ENCODE assay signal across 9 cellular contexts in genomic region chr18:5894613-5895299, GRCh38. TPM values are rescaled to one million over a fixed set of nuclear protein-coding genes. Genes with fewer than 3 reads are reported as not detected.
DNase-seq lines count a peak whose midpoint lies in the region; ATAC-seq and TF ChIP-seq lines count a peak whose summit lies in the region.
"Had no signal": no experiment of that assay in that cellular context is flagged by ENCODE, and none has a peak within 500 bp of the region (broad histone marks: within the 10 kb centered on the region; RNA-seq: fewer than 3 reads in every experiment).

No MANE protein-coding gene starts in this region.

- H3K4me3 ChIP-seq in kidney epithelial cell (ENCODE audit: low read depth, low read length): peak overlapping the region; percentile 46
- H3K4me3 ChIP-seq in suprapubic skin: peak overlapping the region; percentile 56
- H3K4me3 ChIP-seq: BLaER1 treated with 17β-estradiol and CSF1 and Interleukin-3, amounts not matched to agents 10 nM and 100 nM had no signal

- no peaks in the 10 kb centered on the region for H3K9me3 Mint-ChIP-seq in activated naive CD8-positive, alpha-beta T cell treated with anti-CD3 and anti-CD28 coated beads for 36 hours
- H3K9me3 Mint-ChIP-seq in activated CD4-positive, alpha-beta memory T cell treated with anti-CD3 and anti-CD28 coated beads for 36 hours: no peaks in the 10 kb centered on the region

- peaks cover 5% of the 10 kb centered on the region for H3K4me1 Mint-ChIP-seq in activated naive CD8-positive, alpha-beta T cell treated with anti-CD3 and anti-CD28 coated beads for 36 hours
- peaks cover 9% of the 10 kb centered on the region for H3K4me1 Mint-ChIP-seq in activated CD4-positive, alpha-beta memory T cell treated with anti-CD3 and anti-CD28 coated beads for 36 hours (ENCODE audit: low read depth)

- peaks cover 80% of the 10 kb centered on the region for H3K27me3 Mint-ChIP-seq in activated naive CD8-positive, alpha-beta T cell treated with anti-CD3 and anti-CD28 coated beads for 36 hours
- peaks cover 57% of the 10 kb centered on the region for H3K27me3 Mint-ChIP-seq in activated CD4-positive, alpha-beta memory T cell treated with anti-CD3 and anti-CD28 coated beads for 36 hours

- WGBS in suprapubic skin: 2% methylated on average over 8 of the region's 56 CpGs

- DNase-seq in NCI-H2196 (lab: John Stamatoyannopoulos, UW; ENCODE audit: unreplicated experiment) (peak; percentile 19), NCI-H2196 treated with DMSO at 0.1 percent for 48 hours (lab: John Stamatoyannopoulos, UW; ENCODE audit: unreplicated experiment) (no peak), kidney epithelial cell (ENCODE audit: low read depth) (no peak), suprapubic skin (ENCODE audit: low spot score in 2 of 2) (no peak)
- no peak for DNase-seq in activated naive CD8-positive, alpha-beta T cell treated with anti-CD3 and anti-CD28 coated beads for 36 hours
- DNase-seq in activated CD4-positive, alpha-beta memory T cell treated with anti-CD3 and anti-CD28 coated beads for 36 hours: no peak

- peaks cover 38% of the 10 kb centered on the region for H3K4me1 ChIP-seq in suprapubic skin

- H3K4me3 Mint-ChIP-seq in activated naive CD8-positive, alpha-beta T cell treated with anti-CD3 and anti-CD28 coated beads for 36 hours: peak overlapping the region; percentile 22
- H3K4me3 Mint-ChIP-seq in activated CD4-positive, alpha-beta memory T cell treated with anti-CD3 and anti-CD28 coated beads for 36 hours: no peak overlapping the region

- POLR2A ChIA-PET in activated CD4-positive, alpha-beta memory T cell treated with anti-CD3 and anti-CD28 coated beads for 36 hours (lab: Charles Lee): no interaction called here

- peak overlapping the region; percentile 31 for H3K27ac ChIP-seq in suprapubic skin
- H3K27ac ChIP-seq: BLaER1 treated with 17β-estradiol and CSF1 and Interleukin-3, amounts not matched to agents 10 nM and 100 nM had no signal

- no peak for TF ChIP-seq CTCF in kidney epithelial cell (IDR thresholded peaks at IDR 0.05; ENCODE audit: insufficient read depth, low read length, poor library complexity, severe bottlenecking)
- no peak for TF ChIP-seq CTCF in suprapubic skin (IDR thresholded peaks at IDR 0.05)

- intact Hi-C loops in activated CD4-positive, alpha-beta memory T cell treated with anti-CD3 and anti-CD28 coated beads for 36 hours (cut with micrococcal nuclease): loop anchor here (10.0 kb wide), 2 partner anchors 270 to 600 kb away; partner anchors contain the start of gene ZBTB14

- peaks cover 28% of the 10 kb centered on the region for H3K27me3 ChIP-seq in kidney epithelial cell (ENCODE audit: control insufficient read depth, insufficient read depth, low read length)
- H3K27me3 ChIP-seq in suprapubic skin: peaks cover 78% of the 10 kb centered on the region
- H3K27me3 ChIP-seq: BLaER1 treated with 17β-estradiol and CSF1 and Interleukin-3, amounts not matched to agents 10 nM and 100 nM had no signal

- no peaks in the 10 kb centered on the region for H3K9me3 ChIP-seq in suprapubic skin

- H3K36me3 ChIP-seq in kidney epithelial cell (ENCODE audit: control insufficient read depth, insufficient read depth, low read length) (no peaks in the 10 kb centered on the region), suprapubic skin (no peaks in the 10 kb centered on the region)
- H3K36me3 ChIP-seq: BLaER1 treated with 17β-estradiol and CSF1 and Interleukin-3, amounts not matched to agents 10 nM and 100 nM had no signal

- no peak for TF ChIP-seq POLR2A in suprapubic skin (IDR thresholded peaks at IDR 0.05)

- TF ChIP-seq EP300 in suprapubic skin (IDR thresholded peaks at IDR 0.05): no peak

- CTCF ChIA-PET in activated CD4-positive, alpha-beta memory T cell treated with anti-CD3 and anti-CD28 coated beads for 36 hours (lab: Charles Lee): no interaction called here

- no peak overlapping the region for H3K27ac Mint-ChIP-seq in activated naive CD8-positive, alpha-beta T cell treated with anti-CD3 and anti-CD28 coated beads for 36 hours
- no peak overlapping the region for H3K27ac Mint-ChIP-seq in activated CD4-positive, alpha-beta memory T cell treated with anti-CD3 and anti-CD28 coated beads for 36 hours

- ATAC-seq in HG03520 (IDR thresholded peaks at IDR 0.05; ENCODE audit: unreplicated experiment) (no peak), HG02678 (IDR thresholded peaks at IDR 0.05; ENCODE audit: unreplicated experiment) (no peak)

- no peaks in the 10 kb centered on the region for H3K36me3 Mint-ChIP-seq in activated naive CD8-positive, alpha-beta T cell treated with anti-CD3 and anti-CD28 coated beads for 36 hours
- H3K36me3 Mint-ChIP-seq in activated CD4-positive, alpha-beta memory T cell treated with anti-CD3 and anti-CD28 coated beads for 36 hours: no peaks in the 10 kb centered on the region

RNA-seq across cellular contexts. Expression of gene TMEM200C, which starts 0.6 kb away (rescaled TPM):
- not detected for total RNA-seq in activated naive CD8-positive, alpha-beta T cell treated with anti-CD3 and anti-CD28 coated beads for 36 hours
- total RNA-seq in kidney epithelial cell (4.9 and 8.1 TPM in 2 replicates), suprapubic skin (1 to 10 TPM in 2 of 4 donors, under 1 TPM in 1, not detected in 1; 0.08 to 1.4 (median 1.3) TPM)
- total RNA-seq in activated CD4-positive, alpha-beta memory T cell treated with anti-CD3 and anti-CD28 coated beads for 36 hours: not detected
